ENCODE assay signal across 8 cellular contexts in the genomic region with DNA sequence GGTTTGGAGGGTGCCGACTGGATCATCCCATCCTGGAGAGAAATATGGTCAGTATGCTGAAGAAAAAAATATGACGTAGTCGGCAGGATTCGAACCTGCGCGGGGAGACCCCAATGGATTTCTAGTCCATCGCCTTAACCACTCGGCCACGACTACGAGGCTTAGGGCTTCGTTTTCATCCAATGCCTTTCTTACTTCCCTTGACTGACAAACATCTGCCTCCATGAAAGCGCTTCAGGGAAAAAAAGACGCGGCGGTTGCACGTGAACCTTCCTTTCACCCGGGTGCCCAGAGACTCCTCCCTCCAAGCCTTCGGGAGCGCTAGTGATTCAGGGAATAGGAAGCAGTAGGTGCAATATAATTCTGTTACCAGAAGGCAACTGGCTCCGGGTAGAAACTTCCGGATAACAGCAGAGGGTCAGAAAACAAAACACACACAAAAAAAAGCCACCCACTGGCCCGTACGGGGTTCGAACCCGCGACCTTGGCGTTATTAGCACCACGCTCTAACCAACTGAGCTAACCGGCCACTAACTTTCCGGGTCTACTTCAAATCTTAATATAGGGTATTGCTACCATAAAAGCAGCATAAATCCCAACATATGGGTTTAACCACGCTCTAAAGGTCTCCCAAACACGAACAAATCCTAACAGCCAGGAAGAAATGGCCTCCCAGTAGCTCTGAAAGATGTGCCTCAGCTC. TPM values are rescaled to one million over a fixed set of nuclear protein-coding genes. Genes with fewer than 3 reads are reported as not detected.
A peak's percentile ranks its signal among the peaks of the same experiment; 100 is the strongest.
DNase-seq lines count a peak whose midpoint lies in the region; ATAC-seq and TF ChIP-seq lines count a peak whose summit lies in the region.

No MANE protein-coding gene starts in this region.

- 2 to 4% methylated on average over 14 to 31 of the region's 32 CpGs for WGBS in gastroesophageal sphincter (ENCODE audit: low coverage in 1 of 2), 2 donors
- 18 to 19% methylated on average over 32 of the region's 32 CpGs for WGBS in upper lobe of left lung, 2 donors

- peaks cover 29% of the 10 kb centered on the region for H3K36me3 Mint-ChIP-seq in neural crest cell (ENCODE audit: low read depth)

- H3K27me3 ChIP-seq in gastroesophageal sphincter (no peaks in the 10 kb centered on the region), upper lobe of left lung (no peaks in the 10 kb centered on the region)

- H3K9me3 ChIP-seq in gastroesophageal sphincter (no peaks in the 10 kb centered on the region), upper lobe of left lung (no peaks in the 10 kb centered on the region)

- H3K4me3 Mint-ChIP-seq in neural crest cell: peak overlapping the region; percentile 94

- H3K36me3 ChIP-seq in gastroesophageal sphincter (peaks cover 0 to 46% of the 10 kb centered on the region in 2 donors), upper lobe of left lung (peaks cover 22 to 45% (median 41%) of the 10 kb centered on the region in 4 donors)

- ATAC-seq in gastroesophageal sphincter (peak; percentile 8), upper lobe of left lung (ENCODE audit: low FRiP score in 2 of 2) (peak in 1 of 2 donors; percentile 1), GM21447 (IDR thresholded peaks at IDR 0.05; ENCODE audit: unreplicated experiment) (no peak)

- H3K4me3 ChIP-seq in gastroesophageal sphincter (peak overlapping the region; percentile 28 to 40), upper lobe of left lung (peak overlapping the region in 3 of 4 donors; percentile 24 to 40 (median 24))

- H3K9me3 Mint-ChIP-seq in neural crest cell: peaks cover 5% of the 10 kb centered on the region

- in situ Hi-C loops in GM13976 (cut with MboI; ENCODE audit: low sequenced_read_pairs, unreplicated experiment): no loop called here

- no peak for TF ChIP-seq POLR2A in gastroesophageal sphincter (IDR thresholded peaks at IDR 0.05)
- peak in 1 of 4 donors; percentile 53 for TF ChIP-seq POLR2A in upper lobe of left lung (IDR thresholded peaks at IDR 0.05)

- H3K27ac ChIP-seq in gastroesophageal sphincter (peak overlapping the region; percentile 24 to 77 (median 76)), upper lobe of left lung (peak overlapping the region; percentile 31 to 76 (median 65))

- TF ChIP-seq CTCF in GM13976 (IDR thresholded peaks at IDR 0.05; ENCODE audit: borderline replicate concordance, control extremely low read depth, extremely low read depth, insufficient read depth, missing control alignments) (no peak), gastroesophageal sphincter (IDR thresholded peaks at IDR 0.05) (no peak), neural crest cell (conservative IDR thresholded peaks at IDR 0.05) (no peak), upper lobe of left lung (IDR thresholded peaks at IDR 0.05) (no peak)

- TF ChIP-seq EP300 in gastroesophageal sphincter (IDR thresholded peaks at IDR 0.05) (no peak), upper lobe of left lung (IDR thresholded peaks at IDR 0.05) (no peak)

- peak overlapping the region; percentile 86 for H3K27ac Mint-ChIP-seq in neural crest cell (ENCODE audit: unreplicated experiment)

- H3K4me1 Mint-ChIP-seq in neural crest cell: peaks cover 41% of the 10 kb centered on the region

- peaks cover 33% of the 10 kb centered on the region for H3K27me3 Mint-ChIP-seq in neural crest cell (ENCODE audit: low read depth)

- DNase-seq in GM13976 (ENCODE audit: low spot score): peak; percentile 66
- peak; percentile 72 for DNase-seq in NCI-H510A (lab: John Stamatoyannopoulos, UW)
- DNase-seq in activated naive CD4-positive, alpha-beta T cell treated with Interleukin-2 at 50 U/mL for 16 hours: peak; percentile 48
- peak; percentile 74 for DNase-seq in neural crest cell (ENCODE audit: low read depth, low spot score)
- peak in 1 of 2 donors; percentile 57 for DNase-seq in upper lobe of left lung
- no peak for DNase-seq in NCI-H1048 (lab: John Stamatoyannopoulos, UW)

- H3K4me1 ChIP-seq in gastroesophageal sphincter (peaks cover 0 to 52% (median 15%) of the 10 kb centered on the region in 3 donors), upper lobe of left lung (peaks cover 10 to 31% (median 16%) of the 10 kb centered on the region in 4 donors)

RNA-seq across cellular contexts. Expression of gene AURKB, which starts 16.3 kb away (rescaled TPM):
- total RNA-seq in gastroesophageal sphincter (1 to 10 TPM in 2 of 4 donors, under 1 TPM in 2; 0.54 to 5.3 (median 2.4) TPM), neural crest cell (176 and 186 TPM in 2 replicates), upper lobe of left lung (1 to 10 TPM in 5 of 6 donors, not detected in 1; 1.8 to 8.1 (median 5.3) TPM)

RNA-seq across cellular contexts. Expression of gene CTC1, which starts 21.2 kb away (rescaled TPM):
- total RNA-seq in gastroesophageal sphincter (10 to 100 TPM; 10.8 to 33.9 (median 14.7) TPM), neural crest cell (39.7 and 44.8 TPM in 2 replicates), upper lobe of left lung (100 to 1,000 TPM in 1 of 6 donors, 10 to 100 TPM in 5; 19.6 to 123 (median 42.4) TPM)

RNA-seq across cellular contexts. Expression of gene PFAS, which starts 22.4 kb away (rescaled TPM):
- total RNA-seq in gastroesophageal sphincter: 10 to 100 TPM; 10.8 to 28.9 (median 16.0) TPM
- 201 and 217 TPM in 2 replicates for total RNA-seq in neural crest cell
- total RNA-seq in upper lobe of left lung: 10 to 100 TPM; 11.9 to 60.8 (median 29.5) TPM

RNA-seq across cellular contexts. Expression of gene BORCS6, which starts 36.7 kb away (rescaled TPM):
- total RNA-seq in gastroesophageal sphincter (10 to 100 TPM in 3 of 4 donors, 1 to 10 TPM in 1; 8.1 to 16.1 (median 12.4) TPM), neural crest cell (5.5 and 5.6 TPM in 2 replicates), upper lobe of left lung (10 to 100 TPM in 4 of 6 donors, 1 to 10 TPM in 2; 7.3 to 12.5 (median 11.1) TPM)

RNA-seq across cellular contexts. Expression of gene TMEM107, which starts 50.5 kb away (rescaled TPM):
- total RNA-seq in gastroesophageal sphincter (10 to 100 TPM; 11.2 to 18.8 (median 15.5) TPM), neural crest cell (41.4 and 45.7 TPM in 2 replicates), upper lobe of left lung (10 to 100 TPM; 11.5 to 32.5 (median 17.3) TPM)

Comparison
In these comparisons a context has a peak if more than half of its experiments do, and no peak if none do; other contexts are left out.
1. RNA of gene AURKB, which starts 16.3 kb away (total RNA-seq): 176 to 186 TPM in neural crest cell; 1.8 to 8.1 TPM in upper lobe of left lung and 0.54 to 5.3 TPM in gastroesophageal sphincter; every median in the first group is over 10 times any median in the second.